ENCODE assay signal across 8 cellular contexts in the genomic region with DNA sequence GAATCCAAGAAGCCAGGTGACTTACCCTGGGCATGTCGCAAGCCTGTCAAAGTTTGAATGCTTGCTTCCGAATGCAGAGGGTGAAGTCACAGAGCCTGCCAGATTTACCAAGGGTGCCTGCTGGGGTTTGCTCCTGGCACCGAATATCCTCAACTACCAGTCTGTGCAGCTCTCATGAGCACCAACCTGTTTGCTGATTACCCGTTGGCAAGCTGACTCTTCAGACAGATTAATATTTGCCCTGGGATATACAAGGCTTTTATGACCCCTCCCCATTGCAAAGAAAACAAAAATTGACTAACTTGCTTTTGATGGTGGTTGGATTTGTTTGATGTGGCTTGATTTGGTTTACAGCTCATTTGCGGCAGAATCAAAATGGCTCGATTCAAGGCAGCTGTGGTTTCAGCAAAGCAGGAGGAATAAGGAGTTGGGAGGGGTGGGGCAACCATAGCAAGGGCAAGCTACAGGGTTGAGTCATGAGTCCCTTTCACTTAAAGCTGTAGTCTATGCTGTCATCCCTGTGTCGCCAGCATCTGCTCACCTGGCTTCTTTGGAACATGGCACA.
DNase-seq lines count a peak whose midpoint lies in the region; ATAC-seq and TF ChIP-seq lines count a peak whose summit lies in the region.

No MANE protein-coding gene starts in this region.

- TF ChIP-seq CTCF in RWPE2 (IDR thresholded peaks at IDR 0.05; ENCODE audit: poor library complexity, severe bottlenecking): no peak
- no peak for TF ChIP-seq CTCF in dorsolateral prefrontal cortex (IDR thresholded peaks at IDR 0.05 in 54 of 56, conservative IDR thresholded peaks at IDR 0.05 in 2 of 56; ENCODE audit: low read depth in 1 of 56, partially characterized antibody in 56 of 56)

- peak; percentile 70 for ATAC-seq in RWPE2 (ENCODE audit: low read depth)
- no peak for ATAC-seq in HG02870 (IDR thresholded peaks at IDR 0.05; ENCODE audit: unreplicated experiment)
- no peak for ATAC-seq in HG03469 (IDR thresholded peaks at IDR 0.05; ENCODE audit: unreplicated experiment)
- ATAC-seq in GM19467 (IDR thresholded peaks at IDR 0.05; ENCODE audit: unreplicated experiment): no peak

- intact Hi-C loops in dorsolateral prefrontal cortex (cut with DNase I): no loop called here

- H3K9me3 ChIP-seq in RWPE2 (ENCODE audit: severe bottlenecking): no peaks in the 10 kb centered on the region

- DNase-seq in EH (ENCODE audit: low read depth) (peak; percentile 53), RWPE2 (ENCODE audit: low spot score) (no peak), renal cortical epithelial cell (ENCODE audit: low read depth) (peak; percentile 96), dorsolateral prefrontal cortex (no peak)
- peak; percentile 3 for DNase-seq in activated naive CD8-positive, alpha-beta T cell treated with anti-CD3 and anti-CD28 coated beads, Interleukin-2, amount 50 U/mL, for 16 hours (ENCODE audit: low read depth, low spot score)

- H3K4me1 ChIP-seq in RWPE2 (ENCODE audit: insufficient read depth, poor library complexity, severe bottlenecking): peaks cover 12% of the 10 kb centered on the region

- H3K27me3 ChIP-seq in RWPE2 (ENCODE audit: insufficient read depth, poor library complexity, severe bottlenecking) (no peaks in the 10 kb centered on the region), dorsolateral prefrontal cortex (peaks cover 0 to 13% (median 0%) of the 10 kb centered on the region in 45 donors)

- H3K27ac ChIP-seq in RWPE2 (ENCODE audit: poor library complexity, severe bottlenecking): peak overlapping the region; percentile 56
- no peak overlapping the region for H3K27ac ChIP-seq in dorsolateral prefrontal cortex

- no peaks in the 10 kb centered on the region for H3K36me3 ChIP-seq in RWPE2 (ENCODE audit: low read depth)

- no peak overlapping the region for H3K4me3 ChIP-seq in RWPE2 (ENCODE audit: severe bottlenecking)
- H3K4me3 ChIP-seq in dorsolateral prefrontal cortex: no peak overlapping the region

Comparison
In these comparisons a context has a peak if more than half of its experiments do, and no peak if none do; other contexts are left out.
1. DNase-seq: peak in EH (single experiment), activated naive CD8-positive, alpha-beta T cell treated with anti-CD3 and anti-CD28 coated beads, Interleukin-2, amount 50 U/mL, for 16 hours (single experiment) and renal cortical epithelial cell (single experiment); none in RWPE2 (single experiment) and dorsolateral prefrontal cortex (0 of 10).